Comparison of ENCODE assay signal across 11 cellular contexts in genomic region chr3:124592658-124593441, GRCh38.
DNase-seq lines count a peak whose midpoint lies in the region; ATAC-seq, FAIRE-seq and TF ChIP-seq lines count a peak whose summit lies in the region.
"Had no signal": no experiment of that assay in that cellular context is flagged by ENCODE, and none has a peak within 500 bp of the region (broad histone marks: within the 10 kb centered on the region; RNA-seq: fewer than 3 reads in every experiment).

No MANE protein-coding gene starts in this region.

- no peak for FAIRE-seq in HTR-8/SVneo (lab: Jason Lieb, UNC)

- ATAC-seq in HG03095 (IDR thresholded peaks at IDR 0.05; ENCODE audit: unreplicated experiment) = peak; percentile 75
- peak; percentile 73 to 74 for ATAC-seq in stimulated activated naive B cell treated with anti-CD40 and anti-IgM and Interleukin-4, amounts not matched to agents 10 μg/mL and 1 μg/mL and 100 μg/mL, for 72 hours (replicated peaks)

- CTCF ChIA-PET in activated CD4-positive, alpha-beta memory T cell treated with anti-CD3 and anti-CD28 coated beads for 36 hours (lab: Charles Lee) = no interaction called here
- CTCF ChIA-PET in activated CD4-positive, alpha-beta memory T cell treated with anti-CD3 and anti-CD28 coated beads, Interleukin-2, amount 10 ng/mL, durations not matched to agents 7 days and 5 days (lab: Charles Lee) = no interaction called here
- CTCF ChIA-PET in MCF 10A (lab: Yijun Ruan, JAX) = interaction anchor here (2.7 kb wide), 1 partner anchor 33 kb away, joined by 12 read pairs; no protein-coding TSS in a partner anchor

- H3K4me1 ChIP-seq in tibial artery = no peaks in the 10 kb centered on the region

- no peaks in the 10 kb centered on the region for H3K36me3 Mint-ChIP-seq in activated CD4-positive, alpha-beta memory T cell treated with anti-CD3 and anti-CD28 coated beads for 36 hours
- H3K36me3 Mint-ChIP-seq in activated CD4-positive, alpha-beta memory T cell treated with anti-CD3 and anti-CD28 coated beads, Interleukin-2, amount 10 ng/mL, durations not matched to agents 7 days and 5 days (ENCODE audit: low read depth) = no peaks in the 10 kb centered on the region
- H3K36me3 Mint-ChIP-seq in MCF 10A (ENCODE audit: insufficient read depth, unreplicated experiment) = no peaks in the 10 kb centered on the region
- no peaks in the 10 kb centered on the region for H3K36me3 Mint-ChIP-seq in stimulated activated naive B cell treated with anti-CD40 and anti-IgM and Interleukin-4, amounts not matched to agents 10 μg/mL and 1 μg/mL and 100 μg/mL, for 72 hours

- no peak overlapping the region for H3K27ac ChIP-seq in tibial artery
- H3K27ac ChIP-seq: thoracic aorta had no signal

- no peaks in the 10 kb centered on the region for H3K27me3 ChIP-seq in tibial artery

- H3K4me1 Mint-ChIP-seq in activated CD4-positive, alpha-beta memory T cell treated with anti-CD3 and anti-CD28 coated beads for 36 hours (ENCODE audit: low read depth) = peaks cover 32% of the 10 kb centered on the region
- peaks cover 15% of the 10 kb centered on the region for H3K4me1 Mint-ChIP-seq in activated CD4-positive, alpha-beta memory T cell treated with anti-CD3 and anti-CD28 coated beads, Interleukin-2, amount 10 ng/mL, durations not matched to agents 7 days and 5 days
- no peaks in the 10 kb centered on the region for H3K4me1 Mint-ChIP-seq in MCF 10A (ENCODE audit: insufficient read depth, unreplicated experiment)
- H3K4me1 Mint-ChIP-seq in stimulated activated naive B cell treated with anti-CD40 and anti-IgM and Interleukin-4, amounts not matched to agents 10 μg/mL and 1 μg/mL and 100 μg/mL, for 72 hours = peaks cover 7 to 12% of the 10 kb centered on the region in 2 donors
- H3K4me1 Mint-ChIP-seq: nephron had no signal

- H3K9me3 ChIP-seq in tibial artery = no peaks in the 10 kb centered on the region
- H3K9me3 ChIP-seq: thoracic aorta had no signal

- intact Hi-C loops in activated CD4-positive, alpha-beta memory T cell treated with anti-CD3 and anti-CD28 coated beads for 36 hours (cut with micrococcal nuclease) = loop anchor here (1.0 to 2.0 kb wide), 3 partner anchors 9 to 46 kb away; no protein-coding TSS in a partner anchor
- intact Hi-C loops in MCF 10A (cut with micrococcal nuclease) = no loop called here
- intact Hi-C loops in tibial artery (cut with DNase I; ENCODE audit: low total_unique reads) = no loop called here

- DNase-seq in activated CD4-positive, alpha-beta memory T cell treated with anti-CD3 and anti-CD28 coated beads for 36 hours = peak; percentile 63
- DNase-seq in activated CD4-positive, alpha-beta memory T cell treated with anti-CD3 and anti-CD28 coated beads, Interleukin-2, amount 10 ng/mL, durations not matched to agents 7 days and 5 days = no peak
- DNase-seq in MCF 10A (ENCODE audit: unreplicated experiment) (peak; percentile 27), A172 (ENCODE audit: low spot score) (no peak), tibial artery (no peak), HTR-8/SVneo (ENCODE audit: insufficient read length, low spot score) (no peak)
- no peak for DNase-seq in stimulated activated naive B cell treated with anti-CD40 and anti-IgM and Interleukin-4, amounts not matched to agents 10 μg/mL and 1 μg/mL and 100 μg/mL, for 72 hours
- DNase-seq: cortex of kidney had no signal

- TF ChIP-seq CTCF in MCF 10A (IDR thresholded peaks at IDR 0.05; ENCODE audit: unreplicated experiment) = no peak
- no peak for TF ChIP-seq CTCF in tibial artery (IDR thresholded peaks at IDR 0.05)

- POLR2A ChIA-PET in activated CD4-positive, alpha-beta memory T cell treated with anti-CD3 and anti-CD28 coated beads for 36 hours (lab: Charles Lee) = no interaction called here
- POLR2A ChIA-PET in activated CD4-positive, alpha-beta memory T cell treated with anti-CD3 and anti-CD28 coated beads, Interleukin-2, amount 10 ng/mL, durations not matched to agents 7 days and 5 days (lab: Charles Lee) = no interaction called here
- POLR2A ChIA-PET in MCF 10A (lab: Yijun Ruan, JAX) = no interaction called here

- H3K9me3 Mint-ChIP-seq in activated CD4-positive, alpha-beta memory T cell treated with anti-CD3 and anti-CD28 coated beads for 36 hours = no peaks in the 10 kb centered on the region
- no peaks in the 10 kb centered on the region for H3K9me3 Mint-ChIP-seq in activated CD4-positive, alpha-beta memory T cell treated with anti-CD3 and anti-CD28 coated beads, Interleukin-2, amount 10 ng/mL, durations not matched to agents 7 days and 5 days
- H3K9me3 Mint-ChIP-seq in MCF 10A (ENCODE audit: unreplicated experiment) = no peaks in the 10 kb centered on the region
- no peaks in the 10 kb centered on the region for H3K9me3 Mint-ChIP-seq in stimulated activated naive B cell treated with anti-CD40 and anti-IgM and Interleukin-4, amounts not matched to agents 10 μg/mL and 1 μg/mL and 100 μg/mL, for 72 hours
- H3K9me3 Mint-ChIP-seq: nephron had no signal

- no peaks in the 10 kb centered on the region for H3K27me3 Mint-ChIP-seq in activated CD4-positive, alpha-beta memory T cell treated with anti-CD3 and anti-CD28 coated beads for 36 hours
- peaks cover 9% of the 10 kb centered on the region for H3K27me3 Mint-ChIP-seq in activated CD4-positive, alpha-beta memory T cell treated with anti-CD3 and anti-CD28 coated beads, Interleukin-2, amount 10 ng/mL, durations not matched to agents 7 days and 5 days
- H3K27me3 Mint-ChIP-seq in MCF 10A (ENCODE audit: insufficient read depth, unreplicated experiment) = peaks cover 12% of the 10 kb centered on the region
- peaks cover 34 to 51% of the 10 kb centered on the region in 2 donors for H3K27me3 Mint-ChIP-seq in stimulated activated naive B cell treated with anti-CD40 and anti-IgM and Interleukin-4, amounts not matched to agents 10 μg/mL and 1 μg/mL and 100 μg/mL, for 72 hours

- H3K4me3 Mint-ChIP-seq in activated CD4-positive, alpha-beta memory T cell treated with anti-CD3 and anti-CD28 coated beads for 36 hours = no peak overlapping the region
- H3K4me3 Mint-ChIP-seq in activated CD4-positive, alpha-beta memory T cell treated with anti-CD3 and anti-CD28 coated beads, Interleukin-2, amount 10 ng/mL, durations not matched to agents 7 days and 5 days = no peak overlapping the region
- H3K4me3 Mint-ChIP-seq in MCF 10A (ENCODE audit: unreplicated experiment) = no peak overlapping the region
- H3K4me3 Mint-ChIP-seq in stimulated activated naive B cell treated with anti-CD40 and anti-IgM and Interleukin-4, amounts not matched to agents 10 μg/mL and 1 μg/mL and 100 μg/mL, for 72 hours = peak overlapping the region in 1 of 2 donors; percentile 12
- H3K4me3 Mint-ChIP-seq: nephron had no signal

- no peak overlapping the region for H3K4me3 ChIP-seq in tibial artery
- H3K4me3 ChIP-seq: thoracic aorta had no signal

- peak overlapping the region; percentile 60 for H3K27ac Mint-ChIP-seq in activated CD4-positive, alpha-beta memory T cell treated with anti-CD3 and anti-CD28 coated beads for 36 hours
- no peak overlapping the region for H3K27ac Mint-ChIP-seq in activated CD4-positive, alpha-beta memory T cell treated with anti-CD3 and anti-CD28 coated beads, Interleukin-2, amount 10 ng/mL, durations not matched to agents 7 days and 5 days
- H3K27ac Mint-ChIP-seq in MCF 10A (ENCODE audit: low read depth, unreplicated experiment) = no peak overlapping the region
- no peak overlapping the region for H3K27ac Mint-ChIP-seq in stimulated activated naive B cell treated with anti-CD40 and anti-IgM and Interleukin-4, amounts not matched to agents 10 μg/mL and 1 μg/mL and 100 μg/mL, for 72 hours

- no TSS peak for BruUV-seq in MCF 10A (replicated peaks; lab: Mats Ljungman, UMichigan)

- H3K36me3 ChIP-seq in tibial artery = no peaks in the 10 kb centered on the region
- H3K36me3 ChIP-seq: thoracic aorta had no signal

Comparison
In these comparisons a context has a peak if more than half of its experiments do, and no peak if none do; other contexts are left out.
1. DNase-seq: peak in activated CD4-positive, alpha-beta memory T cell treated with anti-CD3 and anti-CD28 coated beads for 36 hours (single experiment) and MCF 10A (single experiment); none in activated CD4-positive, alpha-beta memory T cell treated with anti-CD3 and anti-CD28 coated beads, Interleukin-2, amount 10 ng/mL, durations not matched to agents 7 days and 5 days (single experiment), stimulated activated naive B cell treated with anti-CD40 and anti-IgM and Interleukin-4, amounts not matched to agents 10 μg/mL and 1 μg/mL and 100 μg/mL, for 72 hours (single experiment), A172 (single experiment), tibial artery (0 of 2) and HTR-8/SVneo (single experiment).